In the genomic region with DNA sequence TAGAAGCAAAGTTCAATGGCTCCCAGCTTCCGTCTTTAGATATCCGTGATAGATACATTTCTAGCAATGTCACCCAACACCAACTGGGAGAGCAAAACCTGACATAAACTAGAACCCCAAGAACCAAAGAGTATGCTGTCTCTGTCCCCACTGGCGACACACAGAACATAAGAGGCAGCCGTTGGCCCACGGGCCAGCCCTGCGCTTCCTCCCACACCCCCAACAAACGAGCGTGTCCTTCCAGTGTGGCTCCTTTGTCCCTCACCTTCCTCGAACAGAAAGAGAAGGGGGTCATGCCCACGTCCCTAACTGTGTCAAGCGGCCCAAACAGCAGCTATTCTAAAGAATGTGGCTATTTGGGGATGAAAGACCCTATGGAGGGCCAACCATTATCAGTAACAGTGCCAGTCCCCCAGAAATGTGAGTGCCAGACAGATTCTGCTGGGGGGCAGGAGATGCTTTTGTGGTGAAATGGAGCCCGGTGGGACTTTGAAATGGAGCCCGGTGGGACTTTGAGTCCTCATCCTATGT, we compare ENCODE assay signal across 17 cellular contexts.
"Had no signal": no experiment of that assay in that cellular context is flagged by ENCODE, and none has a peak within 500 bp of the region (broad histone marks: within the 10 kb centered on the region; RNA-seq: fewer than 3 reads in every experiment).

No MANE protein-coding gene starts in this region.

- DNase-seq: activated CD4-positive, alpha-beta T cell treated with anti-CD3 and anti-CD28 coated beads, Interleukin-2, amount 50 U/mL, for 1 hour; activated CD4-positive, CD25-positive, alpha-beta regulatory T cell; activated gamma-delta T cell treated with Interleukin-2 at 50 U/mL for 16 hours; dermis blood vessel endothelial cell; midbrain; pancreas; sigmoid colon; spleen; tibial artery; uterus had no signal

- H3K36me3 Mint-ChIP-seq: neural progenitor cell had no signal

- H3K4me1 ChIP-seq: breast epithelium, pancreas, sigmoid colon, tibial artery, uterus had no signal

- FAIRE-seq: frontal cortex, islet of Langerhans, pancreas, TTC549 had no signal

- H3K4me3 ChIP-seq: breast epithelium, lung, neural progenitor cell, pancreas, sigmoid colon, tibial artery, uterus had no signal

- H3K4me3 Mint-ChIP-seq: neural progenitor cell had no signal

- H3K27me3 ChIP-seq: breast epithelium, neural progenitor cell, sigmoid colon, spleen, uterus had no signal

- ATAC-seq: pancreas had no signal

- H3K9me3 Mint-ChIP-seq: activated T-cell treated with anti-CD3 and anti-CD28 coated beads, Interleukin-2, amount 50 U/mL, for 72 hours had no signal

- H2AFZ ChIP-seq: neural progenitor cell had no signal

- H3K27ac Mint-ChIP-seq: neural progenitor cell had no signal

- H3K9ac ChIP-seq: neural progenitor cell had no signal

- H3K27ac ChIP-seq: breast epithelium, neural progenitor cell, pancreas, sigmoid colon, spleen, tibial artery, uterus had no signal

- H3K4me2 ChIP-seq: neural progenitor cell had no signal

- H3K36me3 ChIP-seq: breast epithelium, neural progenitor cell, pancreas, sigmoid colon, spleen, tibial artery, uterus had no signal

- H3K9me3 ChIP-seq: breast epithelium, pancreas, sigmoid colon, spleen, tibial artery, uterus had no signal
